21 cellular contexts compared by ENCODE assay signal in the genomic region with DNA sequence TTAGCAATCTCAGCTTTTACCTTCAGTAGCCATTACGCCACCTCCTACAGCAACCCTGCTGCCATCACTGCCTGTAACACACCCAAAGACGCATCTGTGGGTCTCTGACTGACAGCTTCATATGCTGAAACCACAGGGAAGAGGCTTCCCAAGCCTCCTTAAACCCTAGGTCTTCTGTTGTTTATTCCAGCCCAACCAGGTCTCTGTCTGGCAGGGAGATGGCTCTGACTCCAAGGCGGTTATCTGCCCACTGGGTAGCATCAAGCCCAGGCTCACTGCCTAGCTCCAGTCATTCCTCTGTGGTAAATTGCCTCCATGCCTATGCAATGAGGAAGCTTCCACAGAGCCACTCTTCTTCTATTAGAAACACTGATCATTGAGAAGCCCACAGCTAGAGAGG. TPM values are rescaled to one million over a fixed set of nuclear protein-coding genes. Genes with fewer than 3 reads are reported as not detected.
DNase-seq lines count a peak whose midpoint lies in the region; ATAC-seq, FAIRE-seq and TF ChIP-seq lines count a peak whose summit lies in the region.
"Had no signal": no experiment of that assay in that cellular context is flagged by ENCODE, and none has a peak within 500 bp of the region (broad histone marks: within the 10 kb centered on the region; RNA-seq: fewer than 3 reads in every experiment).

No MANE protein-coding gene starts in this region.

- TF ChIP-seq POLR2A in IMR-90 (IDR thresholded peaks at IDR 0.05; ENCODE audit: low read depth, low read length): no peak

- H4K20me1 ChIP-seq in IMR-90 (ENCODE audit: insufficient read depth, low read length): no peaks in the 10 kb centered on the region
- H4K20me1 ChIP-seq: BLaER1 had no signal

- peaks cover 11% of the 10 kb centered on the region for H3K4me1 ChIP-seq in IMR-90 (ENCODE audit: control insufficient read depth, insufficient read depth, low read length)
- H3K4me1 ChIP-seq: BLaER1, Caco-2 had no signal

- H4K91ac ChIP-seq in IMR-90 (ENCODE audit: insufficient read depth, low read depth, low read length): no peak overlapping the region

- H3K9me3 ChIP-seq in IMR-90 (ENCODE audit: control insufficient read depth, insufficient read depth, low read length): peaks cover 2% of the 10 kb centered on the region
- H3K9me3 ChIP-seq: Caco-2 had no signal

- H4K5ac ChIP-seq in IMR-90 (ENCODE audit: low read depth, low read length): no peak overlapping the region

- H2BK15ac ChIP-seq in IMR-90 (ENCODE audit: low read depth, low read length): no peak overlapping the region

- BruUV-seq in IMR-90 (replicated peaks; lab: Mats Ljungman, UMichigan): no TSS peak

- H3K27me3 ChIP-seq in IMR-90 (ENCODE audit: control insufficient read depth, insufficient read depth, low read length) (no peaks in the 10 kb centered on the region), bronchial epithelial cell (ENCODE audit: control insufficient read depth, insufficient read depth, low read length) (no peaks in the 10 kb centered on the region)

- H3K36me3 ChIP-seq in IMR-90 (ENCODE audit: control insufficient read depth, insufficient read depth, low read length) (no peaks in the 10 kb centered on the region), bronchial epithelial cell (ENCODE audit: control insufficient read depth, insufficient read depth, low read length) (no peaks in the 10 kb centered on the region)
- H3K36me3 ChIP-seq: BLaER1 had no signal

- H3K4me3 ChIP-seq in IMR-90 (ENCODE audit: insufficient read depth, low read depth, low read length) (no peak overlapping the region), bronchial epithelial cell (ENCODE audit: low read depth, low read length) (no peak overlapping the region)
- H3K4me3 ChIP-seq: BLaER1, GM23338 had no signal

- no peak overlapping the region for H3K9ac ChIP-seq in IMR-90 (ENCODE audit: low read depth, low read length)
- H3K9ac ChIP-seq: BLaER1 had no signal

- no peak overlapping the region for H4K8ac ChIP-seq in IMR-90 (ENCODE audit: low read depth in 2 of 2, low read length in 2 of 2)

- TF ChIP-seq CTCF in IMR-90 (conservative IDR thresholded peaks at IDR 0.05; ENCODE audit: low read depth, low read length): no peak
- no peak for TF ChIP-seq CTCF in bronchial epithelial cell (IDR thresholded peaks at IDR 0.05; ENCODE audit: insufficient read depth, low read length, severe bottlenecking)

- dilution Hi-C loops in IMR-90 (cut with HindIII; ENCODE audit: low sequenced_read_pairs, unreplicated experiment): no loop called here

- H3K9me1 ChIP-seq in IMR-90 (ENCODE audit: insufficient read depth, low read length): no peaks in the 10 kb centered on the region

- WGBS in IMR-90 (ENCODE audit: extremely low coverage in 2 of 2, insufficient read length in 1 of 2), 2 experiments: 100% methylated on average over 1 of the region's 3 CpGs; no CpG with 5 or more reads in 1 of the 2 experiments

- H3K56ac ChIP-seq in IMR-90 (ENCODE audit: extremely low read depth, insufficient read depth, low read length): no peak overlapping the region

- TF ChIP-seq RAD21 in IMR-90 (IDR thresholded peaks at IDR 0.05; ENCODE audit: low read length): no peak

- H3K14ac ChIP-seq in IMR-90 (replicated peaks; ENCODE audit: low read depth, low read length): no peak overlapping the region

- no peak overlapping the region for H3K23ac ChIP-seq in IMR-90 (ENCODE audit: low read depth, low read length)

- intact Hi-C loops in IMR-90 (cut with micrococcal nuclease): loop anchor here (5.0 kb wide), 1 partner anchor 81 kb away; no protein-coding TSS in a partner anchor

- no peak overlapping the region for H3K4me2 ChIP-seq in IMR-90 (ENCODE audit: low read depth, low read length)
- H3K4me2 ChIP-seq: BLaER1, GM23338 had no signal

- H2BK5ac ChIP-seq in IMR-90 (ENCODE audit: low read depth, low read length, poor library complexity, severe bottlenecking): no peak overlapping the region

- peak; percentile 40 for FAIRE-seq in bronchial epithelial cell (lab: Jason Lieb, UNC)
- FAIRE-seq: GM12891, GM18507 had no signal

- H3K79me1 ChIP-seq in IMR-90 (ENCODE audit: low read depth in 1 of 2, low read length in 2 of 2): no peaks in the 10 kb centered on the region

- H3K4ac ChIP-seq in IMR-90 (ENCODE audit: low read depth, low read length): no peak overlapping the region

- no peak overlapping the region for H3K27ac ChIP-seq in IMR-90 (ENCODE audit: insufficient read depth, low read length)
- H3K27ac ChIP-seq: BLaER1, C4-2B had no signal

- ATAC-seq in IMR-90 (ENCODE audit: low read depth): no peak
- ATAC-seq in GM18870 (IDR thresholded peaks at IDR 0.05; ENCODE audit: unreplicated experiment): no peak
- no peak for ATAC-seq in HG03108 (IDR thresholded peaks at IDR 0.05; ENCODE audit: unreplicated experiment)
- ATAC-seq: CD8-positive, alpha-beta T cell; GM23338; HCT116 had no signal

- no peak overlapping the region for H2BK120ac ChIP-seq in IMR-90 (ENCODE audit: low read depth, low read length)

- H2AK9ac ChIP-seq in IMR-90 (replicated peaks; ENCODE audit: low read depth, low read length, poor library complexity): no peak overlapping the region

- DNase-seq in IMR-90 (no peak), bronchial epithelial cell (ENCODE audit: low read depth) (no peak), myocyte (ENCODE audit: low read depth) (peak; percentile 60), KBM-7 (no peak), AML-193 (lab: John Stamatoyannopoulos, UW) (no peak)
- DNase-seq: Caco-2; CD4-positive, CD25-positive, alpha-beta regulatory T cell; CD8-positive, alpha-beta T cell; DMS153; DMS79; EL; GF-D8; H9 had no signal

- POLR2A ChIA-PET in IMR-90 (lab: Charles Lee; ENCODE audit: unreplicated experiment): no interaction called here

- no peak overlapping the region for H2BK20ac ChIP-seq in IMR-90 (ENCODE audit: low read depth, low read length)

- CTCF ChIA-PET in IMR-90 (lab: Yijun Ruan, JAX): interaction anchor here (1.4 kb wide), 1 partner anchor 10 kb away, joined by 4 read pairs; no protein-coding TSS in a partner anchor

- in situ Hi-C loops in IMR-90 (cut with MboI; ENCODE audit: low sequenced_read_pairs): no loop called here
- in situ Hi-C loops in KBM-7 (cut with MboI; ENCODE audit: low pct_unique_long_range_greater_than_20kb, low sequenced_read_pairs): no loop called here

- 0 out of 2 replicates have a peak overlapping the region, but pooled peaks have one; percentile 20 for H3K18ac ChIP-seq in IMR-90 (ENCODE audit: low read depth, low read length)

- H2AK5ac ChIP-seq in IMR-90 (ENCODE audit: low read depth, low read length): no peak overlapping the region

- H2AFZ ChIP-seq in IMR-90 (replicated peaks; ENCODE audit: low read length, poor library complexity): no peak overlapping the region
- H2AFZ ChIP-seq: GM23338 had no signal

TF ChIP-seq in IMR-90, 13 proteins besides CTCF, POLR2A, EP300 and RAD21:
- TF ChIP-seq CHD1 (IDR thresholded peaks at IDR 0.05; ENCODE audit: low read depth, low read length) (no peak), MAZ (IDR thresholded peaks at IDR 0.05; ENCODE audit: borderline replicate concordance, low read depth, low read length) (no peak), MAFK (IDR thresholded peaks at IDR 0.05; ENCODE audit: low read depth, low read length) (no peak), MXI1 (IDR thresholded peaks at IDR 0.05; ENCODE audit: borderline replicate concordance, low read depth, low read length) (no peak), SMC3 (IDR thresholded peaks at IDR 0.05; ENCODE audit: low read depth, low read length) (no peak), BHLHE40 (IDR thresholded peaks at IDR 0.05; ENCODE audit: low read depth, low read length) (no peak), RFX5 (IDR thresholded peaks at IDR 0.05; ENCODE audit: low read depth, low read length) (no peak), NFE2L2 (IDR thresholded peaks at IDR 0.05; ENCODE audit: low read depth, low read length) (no peak), FOS (IDR thresholded peaks at IDR 0.05; ENCODE audit: low read depth, low read length) (no peak), RCOR1 (IDR thresholded peaks at IDR 0.05; ENCODE audit: insufficient replicate concordance, low read length) (no peak), CEBPB (IDR thresholded peaks at IDR 0.05; ENCODE audit: low read depth, low read length) (no peak)
- TF ChIP-seq, protein P1, sequence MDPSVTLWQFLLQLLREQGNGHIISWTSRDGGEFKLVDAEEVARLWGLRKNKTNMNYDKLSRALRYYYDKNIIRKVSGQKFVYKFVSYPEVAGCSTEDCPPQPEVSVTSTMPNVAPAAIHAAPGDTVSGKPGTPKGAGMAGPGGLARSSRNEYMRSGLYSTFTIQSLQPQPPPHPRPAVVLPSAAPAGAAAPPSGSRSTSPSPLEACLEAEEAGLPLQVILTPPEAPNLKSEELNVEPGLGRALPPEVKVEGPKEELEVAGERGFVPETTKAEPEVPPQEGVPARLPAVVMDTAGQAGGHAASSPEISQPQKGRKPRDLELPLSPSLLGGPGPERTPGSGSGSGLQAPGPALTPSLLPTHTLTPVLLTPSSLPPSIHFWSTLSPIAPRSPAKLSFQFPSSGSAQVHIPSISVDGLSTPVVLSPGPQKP (IDR thresholded peaks at IDR 0.05; ENCODE audit: borderline replicate concordance, low read depth, low read length): no peak
- TF ChIP-seq, protein P2, sequence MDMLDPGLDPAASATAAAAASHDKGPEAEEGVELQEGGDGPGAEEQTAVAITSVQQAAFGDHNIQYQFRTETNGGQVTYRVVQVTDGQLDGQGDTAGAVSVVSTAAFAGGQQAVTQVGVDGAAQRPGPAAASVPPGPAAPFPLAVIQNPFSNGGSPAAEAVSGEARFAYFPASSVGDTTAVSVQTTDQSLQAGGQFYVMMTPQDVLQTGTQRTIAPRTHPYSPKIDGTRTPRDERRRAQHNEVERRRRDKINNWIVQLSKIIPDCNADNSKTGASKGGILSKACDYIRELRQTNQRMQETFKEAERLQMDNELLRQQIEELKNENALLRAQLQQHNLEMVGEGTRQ (IDR thresholded peaks at IDR 0.05; ENCODE audit: low read depth, low read length): no peak

RNA-seq across cellular contexts. Expression of gene TRIB2, which starts 28.6 kb away (rescaled TPM):
- total RNA-seq in IMR-90 (2012; rRNA removed) (12.7 and 16.1 TPM in 2 replicates), bronchial epithelial cell (6.5 and 7.6 TPM in 2 replicates), myocyte (11.3 and 12.3 TPM in 2 replicates)
- 10.7 and 12.0 TPM in 2 replicates for polyA plus RNA-seq in IMR-90 (2012; rRNA removed)
- polyA plus RNA-seq in IMR-90 (2012; cell fraction: cytosol; rRNA removed): 8.4 and 17.9 TPM in 2 replicates
- polyA plus RNA-seq in IMR-90 (2012; cell fraction: nucleus; rRNA removed; ENCODE audit: low replicate concordance): 30.1 and 46.8 TPM in 2 replicates
- 15.2 TPM for polyA plus RNA-seq in myocyte (2012)
